10 cellular contexts compared by ENCODE assay signal in genomic region chr15:74844319-74845207, GRCh38. TPM values are rescaled to one million over a fixed set of nuclear protein-coding genes. Genes with fewer than 3 reads are reported as not detected.
DNase-seq lines count a peak whose midpoint lies in the region; ATAC-seq, FAIRE-seq and TF ChIP-seq lines count a peak whose summit lies in the region.
"Had no signal": no experiment of that assay in that cellular context is flagged by ENCODE, and none has a peak within 500 bp of the region (broad histone marks: within the 10 kb centered on the region; RNA-seq: fewer than 3 reads in every experiment).

No MANE protein-coding gene starts in this region.

- H3K27me3 ChIP-seq in mesenchymal stem cell (ENCODE audit: control insufficient read depth in 1 of 2, insufficient read depth in 1 of 2, low read length in 2 of 2) (no peaks in the 10 kb centered on the region), testis (no peaks in the 10 kb centered on the region), heart right ventricle (no peaks in the 10 kb centered on the region), GM23338 (ENCODE audit: insufficient read depth) (no peaks in the 10 kb centered on the region)

- no peak overlapping the region for H2BK5ac ChIP-seq in mesenchymal stem cell (ENCODE audit: low read depth, low read length, poor library complexity, severe bottlenecking)

- no peak overlapping the region for H2BK15ac ChIP-seq in mesenchymal stem cell (ENCODE audit: low read depth, poor library complexity, severe bottlenecking)

- H3K36me3 ChIP-seq in mesenchymal stem cell (ENCODE audit: control insufficient read depth in 1 of 2, insufficient read depth in 2 of 2, low read depth in 1 of 2, low read length in 2 of 2) (peaks cover 47 to 67% of the 10 kb centered on the region in 2 experiments), testis (ENCODE audit: low read depth, missing control alignments) (no peaks in the 10 kb centered on the region), heart right ventricle (peaks cover 0 to 70% (median 31%) of the 10 kb centered on the region in 9 donors), GM23338 (ENCODE audit: insufficient read depth) (no peaks in the 10 kb centered on the region; the same call in 1 of the 2 replicates)

- TF ChIP-seq POLR2A in testis (IDR thresholded peaks at IDR 0.05), result no peak

- H3K27ac Mint-ChIP-seq in activated CD8-positive, alpha-beta memory T cell treated with anti-CD3 and anti-CD28 coated beads, Interleukin-2, amount 10 ng/mL, durations not matched to agents 7 days and 5 days, result peak overlapping the region; percentile 93
- H3K27ac Mint-ChIP-seq in WTC11 (peak overlapping the region; percentile 48; the same call in 1 of the 2 replicates), GM23338 (no peak overlapping the region)

- H3K36me3 Mint-ChIP-seq in activated CD8-positive, alpha-beta memory T cell treated with anti-CD3 and anti-CD28 coated beads, Interleukin-2, amount 10 ng/mL, durations not matched to agents 7 days and 5 days, result peaks cover 29% of the 10 kb centered on the region
- H3K36me3 Mint-ChIP-seq in WTC11, result peaks cover 3% of the 10 kb centered on the region
- H3K36me3 Mint-ChIP-seq in GM23338 (ENCODE audit: low read depth), result peaks cover 30% of the 10 kb centered on the region

- peak overlapping the region; percentile 2 to 73 for H3K4ac ChIP-seq in mesenchymal stem cell (ENCODE audit: low read depth in 1 of 2, low read length in 2 of 2)

- peaks cover 8% of the 10 kb centered on the region for H3K79me1 ChIP-seq in mesenchymal stem cell (replicated peaks; ENCODE audit: low read length, poor library complexity, severe bottlenecking)

- H3K23ac ChIP-seq in mesenchymal stem cell (ENCODE audit: low read length in 2 of 2), result no peak overlapping the region

- H4K20me1 ChIP-seq in GM23338 (replicated peaks; ENCODE audit: insufficient read depth), result no peaks in the 10 kb centered on the region; the same call in 1 of the 2 replicates

- no peaks in the 10 kb centered on the region for H3K27me3 Mint-ChIP-seq in activated CD8-positive, alpha-beta memory T cell treated with anti-CD3 and anti-CD28 coated beads, Interleukin-2, amount 10 ng/mL, durations not matched to agents 7 days and 5 days
- no peaks in the 10 kb centered on the region for H3K27me3 Mint-ChIP-seq in WTC11 (ENCODE audit: low read depth)
- H3K27me3 Mint-ChIP-seq in GM23338 (ENCODE audit: insufficient read depth, low read depth, poor library complexity), result peaks cover 16% of the 10 kb centered on the region

- H2BK120ac ChIP-seq in mesenchymal stem cell (ENCODE audit: low read depth, low read length), result no peak overlapping the region

- H4K8ac ChIP-seq in mesenchymal stem cell (ENCODE audit: low read length), result peak overlapping the region; percentile 72

- 86% methylated on average over 11 of the region's 12 CpGs for WGBS in mesenchymal stem cell
- WGBS in testis, 2 donors, result 34 to 38% methylated on average over 8 to 12 of the region's 12 CpGs
- WGBS in heart right ventricle, 2 donors, result 82 to 86% methylated on average over 12 of the region's 12 CpGs

- H3K4me1 ChIP-seq in mesenchymal stem cell (ENCODE audit: control insufficient read depth, insufficient read depth, low read depth, low read length), result peaks cover 18% of the 10 kb centered on the region
- peaks cover 30% of the 10 kb centered on the region for H3K4me1 ChIP-seq in testis
- peaks cover 5 to 38% (median 23%) of the 10 kb centered on the region in 9 donors for H3K4me1 ChIP-seq in heart right ventricle
- peaks cover 9% of the 10 kb centered on the region for H3K4me1 ChIP-seq in GM23338 (ENCODE audit: insufficient read depth)

- no peak overlapping the region for H3K14ac ChIP-seq in mesenchymal stem cell (ENCODE audit: low read length in 2 of 2)

- H3K27ac ChIP-seq in mesenchymal stem cell (ENCODE audit: low read length, poor library complexity, severe bottlenecking), result no peak overlapping the region
- peak overlapping the region; percentile 89 for H3K27ac ChIP-seq in testis
- peak overlapping the region in 5 of 10 donors; percentile 87 to 97 (median 89) for H3K27ac ChIP-seq in heart right ventricle
- no peak overlapping the region for H3K27ac ChIP-seq in GM23338 (ENCODE audit: low read depth)

- POLR2A ChIA-PET in WTC11 (lab: Charles Lee), result no interaction called here

- H3K4me1 Mint-ChIP-seq in activated CD8-positive, alpha-beta memory T cell treated with anti-CD3 and anti-CD28 coated beads, Interleukin-2, amount 10 ng/mL, durations not matched to agents 7 days and 5 days, result peaks cover 47% of the 10 kb centered on the region
- peaks cover 21% of the 10 kb centered on the region for H3K4me1 Mint-ChIP-seq in WTC11
- H3K4me1 Mint-ChIP-seq in GM23338, result peaks cover 22% of the 10 kb centered on the region

- no peak for ATAC-seq in activated CD8-positive, alpha-beta memory T cell treated with anti-CD3 and anti-CD28 coated beads, Interleukin-2, amount 10 ng/mL, durations not matched to agents 7 days and 5 days
- no peak for ATAC-seq in WTC11
- ATAC-seq in heart right ventricle, result no peak
- no peak for ATAC-seq in GM23338

- H3F3A ChIP-seq in GM23338 (replicated peaks; ENCODE audit: low read depth), result 0 out of 2 replicates have a peak, but pooled peaks cover 5% of the 10 kb centered on the region

- H3K9me3 ChIP-seq in mesenchymal stem cell (ENCODE audit: control insufficient read depth, low read length), result no peaks in the 10 kb centered on the region
- no peaks in the 10 kb centered on the region for H3K9me3 ChIP-seq in testis
- no peaks in the 10 kb centered on the region for H3K9me3 ChIP-seq in heart right ventricle

- no peaks in the 10 kb centered on the region for H3K79me2 ChIP-seq in GM23338 (replicated peaks; ENCODE audit: insufficient read depth)

- H3K9me2 ChIP-seq in GM23338 (ENCODE audit: insufficient read depth), result no peaks in the 10 kb centered on the region

- no peak overlapping the region for H3K9ac ChIP-seq in mesenchymal stem cell (ENCODE audit: low read length)

- no peak overlapping the region for H3K18ac ChIP-seq in mesenchymal stem cell (ENCODE audit: low read depth in 1 of 2, low read length in 2 of 2)

- CTCF ChIA-PET in activated CD8-positive, alpha-beta memory T cell treated with anti-CD3 and anti-CD28 coated beads, Interleukin-2, amount 10 ng/mL, durations not matched to agents 7 days and 5 days (lab: Charles Lee), result interaction anchor here (0.9 to 3.9 kb wide), 22 partner anchors 9 to 198 kb away, joined by 3 to 19 read pairs (median 4); partner anchors contain the start of genes FAM219B and MPI
- CTCF ChIA-PET in WTC11 (lab: Charles Lee), result interaction anchor here (0.6 to 4.3 kb wide), 8 partner anchors 11 to 212 kb away, joined by 3 to 33 read pairs (median 6); no protein-coding TSS in a partner anchor

- H2AFZ ChIP-seq in mesenchymal stem cell (ENCODE audit: low read depth, low read length) (no peak overlapping the region), GM23338 (no peak overlapping the region)

- H2BK12ac ChIP-seq in mesenchymal stem cell (ENCODE audit: low read length in 2 of 2), result peak overlapping the region in 1 of 2 experiments; percentile 26

- no peak for DNase-seq in activated CD8-positive, alpha-beta memory T cell treated with anti-CD3 and anti-CD28 coated beads, Interleukin-2, amount 10 ng/mL, durations not matched to agents 7 days and 5 days
- no peak for DNase-seq in activated CD8-positive, alpha-beta memory T cell treated with anti-CD3 and anti-CD28 coated beads, Interleukin-2, amount 50 U/mL, for 4 hours
- no peak for DNase-seq in WTC11 (ENCODE audit: low spot score)
- no peak for DNase-seq in mesenchymal stem cell
- DNase-seq in testis, result peak; percentile 41
- DNase-seq in heart right ventricle, result no peak
- DNase-seq in GM23338 (ENCODE audit: low spot score), result no peak
- no peak for DNase-seq in frontal cortex (ENCODE audit: low spot score in 2 of 2)
- DNase-seq: NCI-H2029, SHP77 had no signal

- no peak for TF ChIP-seq CTCF in WTC11 (IDR thresholded peaks at IDR 0.05)
- no peak for TF ChIP-seq CTCF in testis (IDR thresholded peaks at IDR 0.05)
- TF ChIP-seq CTCF in heart right ventricle (IDR thresholded peaks at IDR 0.05), result no peak
- TF ChIP-seq CTCF in GM23338 (conservative IDR thresholded peaks at IDR 0.05; ENCODE audit: low read depth in 2 of 2), result no peak

- H3K4me3 ChIP-seq in mesenchymal stem cell (ENCODE audit: insufficient read depth in 1 of 2, low read depth in 1 of 2, low read length in 2 of 2), result no peak overlapping the region
- no peak overlapping the region for H3K4me3 ChIP-seq in testis
- no peak overlapping the region for H3K4me3 ChIP-seq in heart right ventricle
- no peak overlapping the region for H3K4me3 ChIP-seq in GM23338

- H3K4me2 ChIP-seq in mesenchymal stem cell (ENCODE audit: low read length, poor library complexity, severe bottlenecking), result no peak overlapping the region
- H3K4me2 ChIP-seq in GM23338, result no peak overlapping the region

- FAIRE-seq in frontal cortex (lab: Jason Lieb, UNC), result no peak

- H3K9me3 Mint-ChIP-seq in activated CD8-positive, alpha-beta memory T cell treated with anti-CD3 and anti-CD28 coated beads, Interleukin-2, amount 10 ng/mL, durations not matched to agents 7 days and 5 days (ENCODE audit: low read depth), result no peaks in the 10 kb centered on the region
- H3K9me3 Mint-ChIP-seq in WTC11 (no peaks in the 10 kb centered on the region), GM23338 (no peaks in the 10 kb centered on the region)

- no peak overlapping the region for H2AK5ac ChIP-seq in mesenchymal stem cell (ENCODE audit: low read length, severe bottlenecking)

- H4K91ac ChIP-seq in mesenchymal stem cell (ENCODE audit: low read length), result peak overlapping the region; percentile 87

- intact Hi-C loops in testis (cut with DNase I; ENCODE audit: low total_unique reads) (loop anchor here (5.0 kb wide), 1 partner anchor 62 kb away; the partner anchor contains the start of gene CSK), heart right ventricle (cut with DNase I) (loop anchor here in 9 of 10 donors (2.0 to 10.0 kb wide), 7 partner anchors 24 to 93 kb away; partner anchors contain the start of genes CSK (in 4 of the 9), MPI (in 2 of the 9), COX5A (in 1 of the 9) and FAM219B (in 1 of the 9))

- peak overlapping the region; percentile 44 for H3K4me3 Mint-ChIP-seq in activated CD8-positive, alpha-beta memory T cell treated with anti-CD3 and anti-CD28 coated beads, Interleukin-2, amount 10 ng/mL, durations not matched to agents 7 days and 5 days
- H3K4me3 Mint-ChIP-seq in WTC11, result peak overlapping the region; percentile 81
- H3K4me3 Mint-ChIP-seq in GM23338, result no peak overlapping the region; the same call in 2 of the 3 replicates

RNA-seq across cellular contexts. Expression of gene ULK3, which starts 1.6 kb away (rescaled TPM):
- total RNA-seq in activated CD8-positive, alpha-beta memory T cell treated with anti-CD3 and anti-CD28 coated beads, Interleukin-2, amount 10 ng/mL, durations not matched to agents 7 days and 5 days, result 10 to 100 TPM; 48.5 to 58.6 TPM
- total RNA-seq in WTC11 (2021) (34.4 to 38.9 TPM (median 37.4 TPM) in 3 replicates), testis (10 to 100 TPM; 68.2 to 78.5 TPM), heart right ventricle (10 to 100 TPM; 21.3 to 44.0 (median 24.7) TPM), frontal cortex (30.6 TPM)
- 15.0 TPM for polyA plus RNA-seq in mesenchymal stem cell (2013, experiment 1 of 2)
- 14.2 TPM for polyA plus RNA-seq in mesenchymal stem cell (2013, experiment 2 of 2)
- polyA plus RNA-seq in testis (ENCODE audit: insufficient read depth, low read depth, low replicate concordance) (27.0 TPM), heart right ventricle (10 to 100 TPM; 22.5 to 56.3 TPM), GM23338 (2016; fragmentation: Nextera tagmentation; extraction: Ambion mirVana) (19.3 and 20.3 TPM in 2 replicates)
- total RNA-seq in GM23338 (2014; rRNA removed; shearing (Covaris generic)), result 32.6 and 35.4 TPM in 2 replicates

RNA-seq across cellular contexts. Expression of gene CPLX3, which starts 18.1 kb away (rescaled TPM):
- under 1 TPM in 1 of 2 experiments, not detected in 1; 0.35 TPM for total RNA-seq in activated CD8-positive, alpha-beta memory T cell treated with anti-CD3 and anti-CD28 coated beads, Interleukin-2, amount 10 ng/mL, durations not matched to agents 7 days and 5 days
- total RNA-seq in WTC11 (2021), result 0.09 to 0.21 TPM (median 0.09 TPM) in 3 replicates
- not detected for polyA plus RNA-seq in mesenchymal stem cell (2013, experiment 1 of 2)
- polyA plus RNA-seq in mesenchymal stem cell (2013, experiment 2 of 2), result not detected
- total RNA-seq in testis, result 1 to 10 TPM; 3.7 to 5.7 TPM
- polyA plus RNA-seq in testis (ENCODE audit: insufficient read depth, low read depth, low replicate concordance), result 3.6 TPM
- total RNA-seq in heart right ventricle, result 1 to 10 TPM in 7 of 10 donors, under 1 TPM in 2, not detected in 1; 0.64 to 6.1 (median 1.3) TPM
- polyA plus RNA-seq in heart right ventricle, result 10 to 100 TPM in 1 of 2 donors, under 1 TPM in 1; 0.04 to 14.6 TPM
- total RNA-seq in GM23338 (2014; rRNA removed; shearing (Covaris generic)), result 0.62 and 0.66 TPM in 2 replicates
- polyA plus RNA-seq in GM23338 (2016; fragmentation: Nextera tagmentation; extraction: Ambion mirVana), result 0.21 TPM in 1 of 2 replicates, not detected in the other
- total RNA-seq in frontal cortex, result 0.82 TPM

RNA-seq across cellular contexts. Expression of gene SCAMP2, which starts 28.6 kb away (rescaled TPM):
- 100 to 1,000 TPM; 108 to 115 TPM for total RNA-seq in activated CD8-positive, alpha-beta memory T cell treated with anti-CD3 and anti-CD28 coated beads, Interleukin-2, amount 10 ng/mL, durations not matched to agents 7 days and 5 days
- 38.0 to 47.0 TPM (median 39.0 TPM) in 3 replicates for total RNA-seq in WTC11 (2021)
- 81.8 TPM for polyA plus RNA-seq in mesenchymal stem cell (2013, experiment 1 of 2)
- 78.8 TPM for polyA plus RNA-seq in mesenchymal stem cell (2013, experiment 2 of 2)
- 100 to 1,000 TPM in 1 of 2 donors, 10 to 100 TPM in 1; 94.8 to 103 TPM for total RNA-seq in testis
- polyA plus RNA-seq in testis (ENCODE audit: insufficient read depth, low read depth, low replicate concordance), result 130 TPM
- 10 to 100 TPM; 28.0 to 64.3 (median 39.1) TPM for total RNA-seq in heart right ventricle
- polyA plus RNA-seq in heart right ventricle, result 10 to 100 TPM; 30.9 to 76.7 TPM
- 51.3 and 64.9 TPM in 2 replicates for total RNA-seq in GM23338 (2014; rRNA removed; shearing (Covaris generic))
- 34.7 and 35.8 TPM in 2 replicates for polyA plus RNA-seq in GM23338 (2016; fragmentation: Nextera tagmentation; extraction: Ambion mirVana)
- total RNA-seq in frontal cortex, result 4.5 TPM

RNA-seq across cellular contexts. Expression of gene LMAN1L, which starts 31.9 kb away (rescaled TPM):
- total RNA-seq in activated CD8-positive, alpha-beta memory T cell treated with anti-CD3 and anti-CD28 coated beads, Interleukin-2, amount 10 ng/mL, durations not matched to agents 7 days and 5 days, result not detected
- total RNA-seq in WTC11 (2021) (not detected in 3 replicates), testis (1 to 10 TPM; 4.3 to 4.6 TPM), heart right ventricle (10 to 100 TPM in 4 of 10 donors, 1 to 10 TPM in 6; 6.3 to 47.4 (median 9.0) TPM), frontal cortex (not detected)
- polyA plus RNA-seq in mesenchymal stem cell (2013, experiment 1 of 2), result not detected
- polyA plus RNA-seq in mesenchymal stem cell (2013, experiment 2 of 2), result not detected
- polyA plus RNA-seq in testis (ENCODE audit: insufficient read depth, low read depth, low replicate concordance) (2.2 TPM), heart right ventricle (10 to 100 TPM in 1 of 2 donors, under 1 TPM in 1; 0.03 to 18.4 TPM), GM23338 (2016; fragmentation: Nextera tagmentation; extraction: Ambion mirVana) (not detected in 2 replicates)
- total RNA-seq in GM23338 (2014; rRNA removed; shearing (Covaris generic)), result not detected in 2 replicates

RNA-seq across cellular contexts. Expression of gene MPI, which starts 45.3 kb away (rescaled TPM):
- total RNA-seq in activated CD8-positive, alpha-beta memory T cell treated with anti-CD3 and anti-CD28 coated beads, Interleukin-2, amount 10 ng/mL, durations not matched to agents 7 days and 5 days, result 10 to 100 TPM; 52.8 to 59.0 TPM
- total RNA-seq in WTC11 (2021) (36.3 to 65.1 TPM (median 59.8 TPM) in 3 replicates), testis (10 to 100 TPM; 65.4 to 78.1 TPM), heart right ventricle (10 to 100 TPM; 39.3 to 86.4 (median 57.4) TPM), frontal cortex (26.1 TPM)
- 25.4 TPM for polyA plus RNA-seq in mesenchymal stem cell (2013, experiment 1 of 2)
- 25.0 TPM for polyA plus RNA-seq in mesenchymal stem cell (2013, experiment 2 of 2)
- polyA plus RNA-seq in testis (ENCODE audit: insufficient read depth, low read depth, low replicate concordance) (92.6 TPM), heart right ventricle (10 to 100 TPM; 24.4 to 34.3 TPM), GM23338 (2016; fragmentation: Nextera tagmentation; extraction: Ambion mirVana) (18.0 and 21.2 TPM in 2 replicates)
- total RNA-seq in GM23338 (2014; rRNA removed; shearing (Covaris generic)), result 67.5 and 74.2 TPM in 2 replicates

Comparison
In these comparisons a context has a peak if more than half of its experiments do, and no peak if none do; other contexts are left out.
1. H3K27ac ChIP-seq: peak in testis (2 of 2); none in mesenchymal stem cell (single experiment) and GM23338 (single experiment).